In the genomic region with DNA sequence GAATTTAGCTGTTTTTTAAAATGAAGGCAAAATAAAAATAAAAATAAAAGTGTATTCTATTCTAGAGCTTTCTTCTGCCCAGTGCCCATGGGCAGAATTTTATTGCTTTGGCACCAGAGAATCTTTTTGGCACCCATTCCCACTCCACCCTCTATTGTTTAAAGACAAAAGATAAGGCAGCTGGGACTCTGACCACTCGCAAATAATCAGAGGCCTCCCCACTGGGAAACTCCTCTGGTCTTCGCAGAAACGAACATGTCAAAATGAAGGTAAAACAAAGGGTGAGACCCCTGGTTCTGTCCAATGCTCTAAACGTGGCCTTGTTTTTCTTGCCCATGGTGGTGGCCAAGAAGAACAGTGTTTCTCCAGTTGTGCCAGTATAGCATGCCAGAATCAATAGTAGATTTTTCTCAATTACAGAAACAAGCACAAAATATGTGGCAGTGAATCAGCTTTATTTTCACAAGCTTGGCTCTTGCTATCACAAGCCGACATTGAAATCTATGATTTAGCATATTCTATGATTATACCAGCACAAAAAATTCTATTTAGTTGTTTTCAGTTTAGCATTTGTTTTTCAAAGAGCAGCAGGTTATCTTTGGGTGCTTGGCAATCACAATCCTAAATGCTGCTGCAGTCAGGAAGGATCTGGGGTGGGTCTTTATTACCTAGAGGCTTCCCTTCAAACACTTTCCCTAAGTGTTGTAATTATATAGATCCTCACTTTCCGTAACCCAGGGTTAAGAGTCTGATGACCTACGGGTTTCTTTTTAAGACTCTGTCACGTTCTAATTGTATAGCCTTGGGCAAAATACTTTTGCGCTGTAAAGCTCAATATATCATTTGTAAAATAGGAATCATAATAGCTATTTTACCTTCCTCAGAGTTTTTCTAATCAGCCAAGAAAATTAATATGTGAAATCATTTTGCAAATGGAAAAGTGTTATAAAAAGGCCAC, we compare ENCODE assay signal across 15 cellular contexts. TPM values are rescaled to one million over a fixed set of nuclear protein-coding genes. Genes with fewer than 3 reads are reported as not detected.
A peak's percentile ranks its signal among the peaks of the same experiment; 100 is the strongest.
DNase-seq lines count a peak whose midpoint lies in the region; ATAC-seq and TF ChIP-seq lines count a peak whose summit lies in the region.
"Had no signal": no experiment of that assay in that cellular context is flagged by ENCODE, and none has a peak within 500 bp of the region (broad histone marks: within the 10 kb centered on the region; RNA-seq: fewer than 3 reads in every experiment).

No MANE protein-coding gene starts in this region.

- no peak overlapping the region for H2AFZ ChIP-seq in hepatocyte

- H3K4me2 ChIP-seq in hepatocyte = no peak overlapping the region

- intact Hi-C loops in spleen (cut with DNase I; ENCODE audit: low total_unique reads) = no loop called here

- H3K36me3 ChIP-seq in spleen (no peaks in the 10 kb centered on the region), hepatocyte (replicated peaks; ENCODE audit: insufficient read depth, low read depth) (no peaks in the 10 kb centered on the region)

- TF ChIP-seq CTCF in spleen (IDR thresholded peaks at IDR 0.05 in 8 of 11, conservative IDR thresholded peaks at IDR 0.05 in 3 of 11) (no peak), hepatocyte (IDR thresholded peaks at IDR 0.05; ENCODE audit: poor library complexity) (no peak)

- ATAC-seq in HG03108 (IDR thresholded peaks at IDR 0.05; ENCODE audit: unreplicated experiment) = no peak

- H3K9me3 ChIP-seq in spleen (peaks cover 0 to 12% (median 7%) of the 10 kb centered on the region in 8 donors), hepatocyte (ENCODE audit: low read depth) (no peaks in the 10 kb centered on the region)

- peak; percentile 11 for DNase-seq in NCI-H2227 (lab: John Stamatoyannopoulos, UW; ENCODE audit: unreplicated experiment)
- DNase-seq in epithelial cell of prostate (ENCODE audit: low read depth, low spot score) = no peak
- DNase-seq in spleen = no peak
- DNase-seq in putamen (ENCODE audit: low spot score) = no peak
- DNase-seq in hepatocyte (ENCODE audit: low spot score) = no peak
- no peak for DNase-seq in SW 1271 (lab: John Stamatoyannopoulos, UW)
- DNase-seq: activated CD8-positive, alpha-beta memory T cell treated with anti-CD3 and anti-CD28 coated beads for 24 hours; MM.1S; NK-92 treated with Interleukin-12 subunit alpha and Interleukin-12 subunit beta, amount 100 ng/mL, for 24 hours; posterior cingulate gyrus; SJCRH30; stimulated activated CD4-positive, alpha-beta T cell treated with anti-CD3 and anti-CD28 coated beads, Interleukin-1b, Interleukin-23, amount 100 ng/mL, for 48 hours had no signal

- no peak for TF ChIP-seq EP300 in Ishikawa (IDR thresholded peaks at IDR 0.05; ENCODE audit: borderline replicate concordance)

- WGBS in spleen, 5 donors = 57 to 74% (median 61%) methylated on average over 9 of the region's 9 CpGs
- 63% methylated on average over 9 of the region's 9 CpGs for WGBS in hepatocyte (ENCODE audit: low lambda C conversion rate, missing lambda C conversion rate)

- no peak for TF ChIP-seq RAD21 in Ishikawa (IDR thresholded peaks at IDR 0.05; ENCODE audit: low read depth)

- H3K4me3 ChIP-seq in spleen (no peak overlapping the region), hepatocyte (no peak overlapping the region)
- H3K4me3 ChIP-seq: SJCRH30 had no signal

- H3K79me2 ChIP-seq in hepatocyte = peaks cover 5% of the 10 kb centered on the region

- H3K9me2 ChIP-seq in hepatocyte (replicated peaks; ENCODE audit: insufficient read depth) = no peaks in the 10 kb centered on the region

- no peaks in the 10 kb centered on the region for H4K20me1 ChIP-seq in hepatocyte (ENCODE audit: insufficient read depth, poor library complexity, severe bottlenecking)

- peak overlapping the region; percentile 13 for H3K27ac ChIP-seq in epithelial cell of prostate
- H3K27ac ChIP-seq in spleen = peak overlapping the region in 5 of 8 donors; percentile 18 to 64 (median 54)
- H3K27ac ChIP-seq in hepatocyte = no peak overlapping the region
- H3K27ac ChIP-seq: C4-2B, SJCRH30 had no signal

- H3K4me1 ChIP-seq in spleen (no peaks in the 10 kb centered on the region), hepatocyte (ENCODE audit: insufficient read depth) (peaks cover 5% of the 10 kb centered on the region)
- H3K4me1 ChIP-seq: SJCRH30 had no signal

- no peak for TF ChIP-seq POLR2A in spleen (IDR thresholded peaks at IDR 0.05)

- H3K27me3 ChIP-seq in spleen (replicated peaks in 1 of 7) (no peaks in the 10 kb centered on the region), hepatocyte (no peaks in the 10 kb centered on the region)
- H3K27me3 ChIP-seq: SJCRH30 had no signal

TF ChIP-seq in Ishikawa, 13 proteins besides CTCF, POLR2A, EP300 and RAD21:
- TF ChIP-seq NFIC (IDR thresholded peaks at IDR 0.05) = peak; percentile 48
- TF ChIP-seq CREB1 (IDR thresholded peaks at IDR 0.05; ENCODE audit: low read depth) = no peak
- no peak for TF ChIP-seq FOXM1 (IDR thresholded peaks at IDR 0.05; ENCODE audit: borderline replicate concordance, low read depth)
- no peak for TF ChIP-seq TCF12 (IDR thresholded peaks at IDR 0.05; ENCODE audit: low read depth)
- TF ChIP-seq ZBTB7A (IDR thresholded peaks at IDR 0.05; ENCODE audit: low read depth) = no peak
- TF ChIP-seq, protein P1, sequence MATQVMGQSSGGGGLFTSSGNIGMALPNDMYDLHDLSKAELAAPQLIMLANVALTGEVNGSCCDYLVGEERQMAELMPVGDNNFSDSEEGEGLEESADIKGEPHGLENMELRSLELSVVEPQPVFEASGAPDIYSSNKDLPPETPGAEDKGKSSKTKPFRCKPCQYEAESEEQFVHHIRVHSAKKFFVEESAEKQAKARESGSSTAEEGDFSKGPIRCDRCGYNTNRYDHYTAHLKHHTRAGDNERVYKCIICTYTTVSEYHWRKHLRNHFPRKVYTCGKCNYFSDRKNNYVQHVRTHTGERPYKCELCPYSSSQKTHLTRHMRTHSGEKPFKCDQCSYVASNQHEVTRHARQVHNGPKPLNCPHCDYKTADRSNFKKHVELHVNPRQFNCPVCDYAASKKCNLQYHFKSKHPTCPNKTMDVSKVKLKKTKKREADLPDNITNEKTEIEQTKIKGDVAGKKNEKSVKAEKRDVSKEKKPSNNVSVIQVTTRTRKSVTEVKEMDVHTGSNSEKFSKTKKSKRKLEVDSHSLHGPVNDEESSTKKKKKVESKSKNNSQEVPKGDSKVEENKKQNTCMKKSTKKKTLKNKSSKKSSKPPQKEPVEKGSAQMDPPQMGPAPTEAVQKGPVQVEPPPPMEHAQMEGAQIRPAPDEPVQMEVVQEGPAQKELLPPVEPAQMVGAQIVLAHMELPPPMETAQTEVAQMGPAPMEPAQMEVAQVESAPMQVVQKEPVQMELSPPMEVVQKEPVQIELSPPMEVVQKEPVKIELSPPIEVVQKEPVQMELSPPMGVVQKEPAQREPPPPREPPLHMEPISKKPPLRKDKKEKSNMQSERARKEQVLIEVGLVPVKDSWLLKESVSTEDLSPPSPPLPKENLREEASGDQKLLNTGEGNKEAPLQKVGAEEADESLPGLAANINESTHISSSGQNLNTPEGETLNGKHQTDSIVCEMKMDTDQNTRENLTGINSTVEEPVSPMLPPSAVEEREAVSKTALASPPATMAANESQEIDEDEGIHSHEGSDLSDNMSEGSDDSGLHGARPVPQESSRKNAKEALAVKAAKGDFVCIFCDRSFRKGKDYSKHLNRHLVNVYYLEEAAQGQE (IDR thresholded peaks at IDR 0.05; ENCODE audit: low read depth) = no peak
- TF ChIP-seq, protein P2, sequence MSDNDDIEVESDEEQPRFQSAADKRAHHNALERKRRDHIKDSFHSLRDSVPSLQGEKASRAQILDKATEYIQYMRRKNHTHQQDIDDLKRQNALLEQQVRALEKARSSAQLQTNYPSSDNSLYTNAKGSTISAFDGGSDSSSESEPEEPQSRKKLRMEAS (IDR thresholded peaks at IDR 0.05) = no peak
- TF ChIP-seq CEBPB (IDR thresholded peaks at IDR 0.05) = no peak

RNA-seq across cellular contexts. Expression of a gene that starts 50.5 kb away (rescaled TPM):
- total RNA-seq in spleen (1 to 10 TPM; 2.6 to 8.2 (median 4.9) TPM), hepatocyte (28.6 and 30.4 TPM in 2 replicates)
- polyA plus RNA-seq in spleen (1 to 10 TPM in 2 of 3 donors, under 1 TPM in 1; 0.74 to 2.1 (median 1.1) TPM), hepatocyte (3.1 and 4.3 TPM in 2 replicates)
